Comparison of ENCODE assay signal across 2 cellular contexts in the genomic region with DNA sequence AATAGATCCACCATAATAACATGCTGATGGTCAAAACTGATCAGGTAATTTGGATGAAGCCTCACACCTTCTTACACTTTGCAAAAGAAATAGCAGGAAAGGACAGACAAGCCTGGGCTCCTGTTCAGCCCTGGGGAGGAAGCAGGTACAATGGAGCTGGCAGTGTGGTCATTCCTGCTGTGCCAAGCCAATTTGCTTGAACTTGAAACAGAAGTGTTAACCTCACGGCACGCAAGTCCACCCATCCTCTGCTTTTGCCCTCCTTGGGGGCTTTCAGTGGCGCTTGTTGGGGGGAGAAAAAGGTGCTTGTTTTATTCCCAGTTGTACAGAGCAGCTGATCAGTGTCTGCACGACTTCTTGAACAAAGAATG.
TF ChIP-seq lines count a peak whose summit lies in the region.

No MANE protein-coding gene starts in this region.

TF ChIP-seq in A549, 52 proteins besides CTCF, POLR2A, EP300 and RAD21 (continued from another document):
- TF ChIP-seq, protein P1, sequence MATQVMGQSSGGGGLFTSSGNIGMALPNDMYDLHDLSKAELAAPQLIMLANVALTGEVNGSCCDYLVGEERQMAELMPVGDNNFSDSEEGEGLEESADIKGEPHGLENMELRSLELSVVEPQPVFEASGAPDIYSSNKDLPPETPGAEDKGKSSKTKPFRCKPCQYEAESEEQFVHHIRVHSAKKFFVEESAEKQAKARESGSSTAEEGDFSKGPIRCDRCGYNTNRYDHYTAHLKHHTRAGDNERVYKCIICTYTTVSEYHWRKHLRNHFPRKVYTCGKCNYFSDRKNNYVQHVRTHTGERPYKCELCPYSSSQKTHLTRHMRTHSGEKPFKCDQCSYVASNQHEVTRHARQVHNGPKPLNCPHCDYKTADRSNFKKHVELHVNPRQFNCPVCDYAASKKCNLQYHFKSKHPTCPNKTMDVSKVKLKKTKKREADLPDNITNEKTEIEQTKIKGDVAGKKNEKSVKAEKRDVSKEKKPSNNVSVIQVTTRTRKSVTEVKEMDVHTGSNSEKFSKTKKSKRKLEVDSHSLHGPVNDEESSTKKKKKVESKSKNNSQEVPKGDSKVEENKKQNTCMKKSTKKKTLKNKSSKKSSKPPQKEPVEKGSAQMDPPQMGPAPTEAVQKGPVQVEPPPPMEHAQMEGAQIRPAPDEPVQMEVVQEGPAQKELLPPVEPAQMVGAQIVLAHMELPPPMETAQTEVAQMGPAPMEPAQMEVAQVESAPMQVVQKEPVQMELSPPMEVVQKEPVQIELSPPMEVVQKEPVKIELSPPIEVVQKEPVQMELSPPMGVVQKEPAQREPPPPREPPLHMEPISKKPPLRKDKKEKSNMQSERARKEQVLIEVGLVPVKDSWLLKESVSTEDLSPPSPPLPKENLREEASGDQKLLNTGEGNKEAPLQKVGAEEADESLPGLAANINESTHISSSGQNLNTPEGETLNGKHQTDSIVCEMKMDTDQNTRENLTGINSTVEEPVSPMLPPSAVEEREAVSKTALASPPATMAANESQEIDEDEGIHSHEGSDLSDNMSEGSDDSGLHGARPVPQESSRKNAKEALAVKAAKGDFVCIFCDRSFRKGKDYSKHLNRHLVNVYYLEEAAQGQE (IDR thresholded peaks at IDR 0.05), result no peak
- TF ChIP-seq HEYL (CRISPR knock-in tag; IDR thresholded peaks at IDR 0.05), result no peak
- no peak for TF ChIP-seq RFX5 (IDR thresholded peaks at IDR 0.05)
- no peak for TF ChIP-seq CHD2 (IDR thresholded peaks at IDR 0.05; ENCODE audit: low read length, partially characterized antibody)
- no peak for TF ChIP-seq SMC3 (IDR thresholded peaks at IDR 0.05)
- no peak for TF ChIP-seq JUNB (IDR thresholded peaks at IDR 0.05)
- TF ChIP-seq, protein P2, sequence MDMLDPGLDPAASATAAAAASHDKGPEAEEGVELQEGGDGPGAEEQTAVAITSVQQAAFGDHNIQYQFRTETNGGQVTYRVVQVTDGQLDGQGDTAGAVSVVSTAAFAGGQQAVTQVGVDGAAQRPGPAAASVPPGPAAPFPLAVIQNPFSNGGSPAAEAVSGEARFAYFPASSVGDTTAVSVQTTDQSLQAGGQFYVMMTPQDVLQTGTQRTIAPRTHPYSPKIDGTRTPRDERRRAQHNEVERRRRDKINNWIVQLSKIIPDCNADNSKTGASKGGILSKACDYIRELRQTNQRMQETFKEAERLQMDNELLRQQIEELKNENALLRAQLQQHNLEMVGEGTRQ (IDR thresholded peaks at IDR 0.05), result no peak
- TF ChIP-seq, protein P3, sequence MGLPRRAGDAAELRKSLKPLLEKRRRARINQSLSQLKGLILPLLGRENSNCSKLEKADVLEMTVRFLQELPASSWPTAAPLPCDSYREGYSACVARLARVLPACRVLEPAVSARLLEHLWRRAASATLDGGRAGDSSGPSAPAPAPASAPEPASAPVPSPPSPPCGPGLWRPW (IDR thresholded peaks at IDR 0.05), result no peak
- TF ChIP-seq BHLHE40 (IDR thresholded peaks at IDR 0.05; ENCODE audit: low read depth, low read length), result no peak
- no peak for TF ChIP-seq NPAS2 (CRISPR knock-in tag; IDR thresholded peaks at IDR 0.05; ENCODE audit: borderline replicate concordance)
- no peak for TF ChIP-seq TP53 (CRISPR knock-in tag; IDR thresholded peaks at IDR 0.05)

TF ChIP-seq in SK-N-SH, 30 proteins besides CTCF, POLR2A, EP300 and RAD21 (continued from another document):
- TF ChIP-seq, protein P4, sequence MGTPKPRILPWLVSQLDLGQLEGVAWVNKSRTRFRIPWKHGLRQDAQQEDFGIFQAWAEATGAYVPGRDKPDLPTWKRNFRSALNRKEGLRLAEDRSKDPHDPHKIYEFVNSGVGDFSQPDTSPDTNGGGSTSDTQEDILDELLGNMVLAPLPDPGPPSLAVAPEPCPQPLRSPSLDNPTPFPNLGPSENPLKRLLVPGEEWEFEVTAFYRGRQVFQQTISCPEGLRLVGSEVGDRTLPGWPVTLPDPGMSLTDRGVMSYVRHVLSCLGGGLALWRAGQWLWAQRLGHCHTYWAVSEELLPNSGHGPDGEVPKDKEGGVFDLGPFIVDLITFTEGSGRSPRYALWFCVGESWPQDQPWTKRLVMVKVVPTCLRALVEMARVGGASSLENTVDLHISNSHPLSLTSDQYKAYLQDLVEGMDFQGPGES (IDR thresholded peaks at IDR 0.05; ENCODE audit: low read depth, low read length), result no peak
- TF ChIP-seq NFIC (IDR thresholded peaks at IDR 0.05; ENCODE audit: borderline replicate concordance) (no peak), FOSL2 (IDR thresholded peaks at IDR 0.05; ENCODE audit: borderline replicate concordance, low read depth) (no peak), RFX5 (IDR thresholded peaks at IDR 0.05; ENCODE audit: low read length) (no peak)
TF ChIP-seq in SK-N-SH: peak in this region for 0.
